ENCODE assay signal across 10 cellular contexts in genomic region chr7:1040790-1041189, GRCh38. TPM values are rescaled to one million over a fixed set of nuclear protein-coding genes. Genes with fewer than 3 reads are reported as not detected.
DNase-seq lines count a peak whose midpoint lies in the region; ATAC-seq and TF ChIP-seq lines count a peak whose summit lies in the region.
"Had no signal": no experiment of that assay in that cellular context is flagged by ENCODE, and none has a peak within 500 bp of the region (broad histone marks: within the 10 kb centered on the region; RNA-seq: fewer than 3 reads in every experiment).

No MANE protein-coding gene starts in this region.

- CTCF ChIA-PET in activated CD8-positive, alpha-beta T cell treated with anti-CD3 and anti-CD28 coated beads for 36 hours (lab: Charles Lee) = interaction anchor here (3.4 kb wide), 1 partner anchor 48 kb away, joined by 12 read pairs; no protein-coding TSS in a partner anchor

- no peak overlapping the region for H3K27ac Mint-ChIP-seq in activated CD8-positive, alpha-beta T cell treated with anti-CD3 and anti-CD28 coated beads for 36 hours
- H3K27ac Mint-ChIP-seq: dendritic cell treated with granulocyte-macrophage colony-stimulating factor and Interleukin-4, amounts not matched to agents 40 ng/mL and 50 ng/mL, for 4 days had no signal

- intact Hi-C loops in activated CD8-positive, alpha-beta T cell treated with anti-CD3 and anti-CD28 coated beads for 36 hours (cut with micrococcal nuclease) = loop anchor here (10.0 kb wide), 1 partner anchor 46 kb away; no protein-coding TSS in a partner anchor

- no peaks in the 10 kb centered on the region for H3K36me3 Mint-ChIP-seq in activated CD8-positive, alpha-beta T cell treated with anti-CD3 and anti-CD28 coated beads for 36 hours (ENCODE audit: low read depth)

- ATAC-seq in activated CD8-positive, alpha-beta T cell treated with anti-CD3 and anti-CD28 coated beads for 36 hours = no peak
- ATAC-seq in HG03521 (IDR thresholded peaks at IDR 0.05; ENCODE audit: unreplicated experiment) = no peak

- H3K4me1 Mint-ChIP-seq in activated CD8-positive, alpha-beta T cell treated with anti-CD3 and anti-CD28 coated beads for 36 hours (ENCODE audit: low read depth) = peaks cover 27% of the 10 kb centered on the region

- peak; percentile 54 for DNase-seq in ELR (ENCODE audit: low read depth)
- DNase-seq in NCI-H446 treated with DMSO at 0.1 percent for 48 hours (lab: John Stamatoyannopoulos, UW) = peak; percentile 54
- peak; percentile 53 for DNase-seq in fibroblast of gingiva (ENCODE audit: low read depth)
- peak; percentile 77 for DNase-seq in retina
- DNase-seq in activated CD8-positive, alpha-beta T cell treated with anti-CD3 and anti-CD28 coated beads for 36 hours = no peak
- no peak for DNase-seq in GDM1 (lab: John Stamatoyannopoulos, UW)
- DNase-seq in effector CD4-positive, alpha-beta T cell = no peak

- POLR2A ChIA-PET in activated CD8-positive, alpha-beta T cell treated with anti-CD3 and anti-CD28 coated beads for 36 hours (lab: Charles Lee) = no interaction called here

- no peak for TF ChIP-seq CTCF in activated CD8-positive, alpha-beta T cell treated with anti-CD3 and anti-CD28 coated beads for 36 hours (IDR thresholded peaks at IDR 0.05)

- H3K27me3 Mint-ChIP-seq in activated CD8-positive, alpha-beta T cell treated with anti-CD3 and anti-CD28 coated beads for 36 hours = no peaks in the 10 kb centered on the region

- no peaks in the 10 kb centered on the region for H3K9me3 Mint-ChIP-seq in activated CD8-positive, alpha-beta T cell treated with anti-CD3 and anti-CD28 coated beads for 36 hours
- H3K9me3 Mint-ChIP-seq: dendritic cell treated with granulocyte-macrophage colony-stimulating factor and Interleukin-4, amounts not matched to agents 40 ng/mL and 50 ng/mL, for 4 days had no signal

- H3K4me3 Mint-ChIP-seq in activated CD8-positive, alpha-beta T cell treated with anti-CD3 and anti-CD28 coated beads for 36 hours = no peak overlapping the region
- H3K4me3 Mint-ChIP-seq: dendritic cell treated with granulocyte-macrophage colony-stimulating factor and Interleukin-4, amounts not matched to agents 40 ng/mL and 50 ng/mL, for 4 days had no signal

RNA-seq across cellular contexts. Expression of gene GPR146, which starts 3.6 kb away (rescaled TPM):
- 1 to 10 TPM; 5.6 to 8.5 TPM for total RNA-seq in activated CD8-positive, alpha-beta T cell treated with anti-CD3 and anti-CD28 coated beads for 36 hours

RNA-seq across cellular contexts. Expression of gene GPER1, which starts 47.1 kb away (rescaled TPM):
- total RNA-seq in activated CD8-positive, alpha-beta T cell treated with anti-CD3 and anti-CD28 coated beads for 36 hours = under 1 TPM; 0.16 to 0.18 TPM
- total RNA-seq: T-helper 1 cell treated with Interleukin-12 subunit alpha and Interleukin-12 subunit beta and Interleukin-4 antibody, amounts not matched to agents 30 ng/mL and 1 ng/mL, for 36 hours had no signal

RNA-seq across cellular contexts. Expression of gene CYP2W1, which starts 57.8 kb away (rescaled TPM):
- not detected for total RNA-seq in activated CD8-positive, alpha-beta T cell treated with anti-CD3 and anti-CD28 coated beads for 36 hours
- total RNA-seq: T-helper 1 cell treated with Interleukin-12 subunit alpha and Interleukin-12 subunit beta and Interleukin-4 antibody, amounts not matched to agents 30 ng/mL and 1 ng/mL, for 36 hours had no signal

Comparison
In these comparisons a context has a peak if more than half of its experiments do, and no peak if none do; other contexts are left out.
1. DNase-seq: peak in ELR (single experiment), NCI-H446 treated with DMSO at 0.1 percent for 48 hours (single experiment), fibroblast of gingiva (single experiment) and retina (single experiment); none in activated CD8-positive, alpha-beta T cell treated with anti-CD3 and anti-CD28 coated beads for 36 hours (single experiment), GDM1 (single experiment) and effector CD4-positive, alpha-beta T cell (single experiment).